8 cellular contexts compared by ENCODE assay signal in the genomic region with DNA sequence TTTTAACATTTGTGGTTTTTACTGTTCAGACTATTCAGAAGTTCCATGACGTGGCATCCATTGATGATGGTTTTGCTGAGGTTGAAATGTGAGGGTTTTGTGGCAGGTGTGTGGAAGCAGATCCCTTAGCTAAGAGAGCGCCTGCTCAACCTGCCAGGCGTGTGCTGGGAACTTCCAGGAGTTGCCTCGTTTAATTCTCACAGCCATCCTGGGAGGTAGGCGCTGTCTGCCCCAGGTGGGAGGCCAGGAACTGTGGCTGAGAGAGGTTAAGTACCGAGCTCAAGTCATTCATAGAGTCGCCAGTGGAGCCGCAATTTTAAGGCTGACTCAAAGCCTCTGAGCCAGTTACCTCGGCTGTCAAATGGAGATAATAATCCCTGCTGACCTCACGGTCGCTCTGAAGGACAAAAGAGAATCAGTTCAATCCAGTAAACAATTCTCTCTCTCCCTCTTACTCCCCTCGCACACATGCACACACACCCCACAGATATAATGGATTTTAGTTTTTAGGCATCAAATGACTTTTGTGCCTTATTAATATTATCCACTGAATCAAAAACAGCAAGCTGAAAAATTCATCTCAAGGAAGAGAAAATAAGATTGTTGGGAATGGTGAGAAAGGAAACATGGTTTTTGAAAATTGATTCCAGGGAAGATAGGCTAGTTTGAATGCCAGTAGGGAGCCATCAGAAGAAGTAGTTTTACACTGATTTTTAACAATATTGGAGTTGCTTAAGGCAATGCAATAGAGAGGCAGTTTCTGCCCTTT.
DNase-seq lines count a peak whose midpoint lies in the region; ATAC-seq and TF ChIP-seq lines count a peak whose summit lies in the region.

No MANE protein-coding gene starts in this region.

- intact Hi-C loops in right lobe of liver (cut with DNase I) = no loop called here

- peak overlapping the region; percentile 93 for H3K27ac ChIP-seq in GM23248
- H3K27ac ChIP-seq in angular gyrus (ENCODE audit: low read depth, low read length) = peak overlapping the region; percentile 10
- H3K27ac ChIP-seq in right lobe of liver = peak overlapping the region; percentile 49 to 94 (median 66)

- peaks cover 21% of the 10 kb centered on the region for H3F3A ChIP-seq in GM23248 (ENCODE audit: insufficient read depth)

- H3K9ac ChIP-seq in GM23248 = peak overlapping the region; percentile 84

- no peak overlapping the region for H2AFZ ChIP-seq in GM23248

- H3K4me2 ChIP-seq in GM23248 (ENCODE audit: unreplicated experiment) = peak overlapping the region; percentile 64

- H3K27me3 ChIP-seq in GM23248 (replicated peaks; ENCODE audit: insufficient read depth) (no peaks in the 10 kb centered on the region), right lobe of liver (no peaks in the 10 kb centered on the region)

- H3K36me3 ChIP-seq in GM23248 (ENCODE audit: low read depth) (no peaks in the 10 kb centered on the region), right lobe of liver (no peaks in the 10 kb centered on the region)

- no peak for TF ChIP-seq POLR2A in right lobe of liver (IDR thresholded peaks at IDR 0.05)

- in situ Hi-C loops in GM23248 (cut with MboI) = no loop called here

- H3K4me1 ChIP-seq in GM23248 (ENCODE audit: insufficient read depth) (peaks cover 46% of the 10 kb centered on the region), right lobe of liver (peaks cover 0 to 71% (median 33%) of the 10 kb centered on the region in 4 donors)

- no peaks in the 10 kb centered on the region for H3K9me3 ChIP-seq in GM23248 (ENCODE audit: low read depth)
- H3K9me3 ChIP-seq in right lobe of liver = no peaks in the 10 kb centered on the region

- peak in 2 of 4 donors; percentile 0 to 6 for ATAC-seq in right lobe of liver

- H4K20me1 ChIP-seq in GM23248 (ENCODE audit: insufficient read depth) = no peaks in the 10 kb centered on the region

- H3K79me2 ChIP-seq in GM23248 (ENCODE audit: insufficient read depth) = no peaks in the 10 kb centered on the region

- TF ChIP-seq CTCF in right lobe of liver (IDR thresholded peaks at IDR 0.05) = no peak

- no peaks in the 10 kb centered on the region for H3K9me2 ChIP-seq in GM23248 (ENCODE audit: insufficient read depth)

- H3K4me3 ChIP-seq in GM23248 (peak overlapping the region; percentile 19; the same call in 1 of the 2 replicates), right lobe of liver (no peak overlapping the region)

- WGBS in GM23248 (ENCODE audit: low coverage in 1 of 2, low lambda C conversion rate in 2 of 2, missing lambda C conversion rate in 2 of 2), 2 experiments = 85 to 88% methylated on average over 12 of the region's 12 CpGs
- WGBS in right lobe of liver (ENCODE audit: insufficient coverage, low coverage, low lambda C conversion rate, missing lambda C conversion rate) = 24% methylated on average over 5 of the region's 12 CpGs

- DNase-seq in GM23248 (no peak), T-helper 1 cell (peak; percentile 26 to 92 (median 64)), right lobe of liver (peak in 1 of 3 donors; percentile 33), HUDEP-2 (lab: John Stamatoyannopoulos, UW; ENCODE audit: unreplicated experiment in 76 of 76) (no peak), DMS114 treated with DMSO at 0.1 percent for 48 hours (lab: John Stamatoyannopoulos, UW; ENCODE audit: unreplicated experiment) (no peak), SHP77 treated with DMSO at 0.1 percent for 48 hours (lab: John Stamatoyannopoulos, UW) (no peak)
- peak; percentile 72 to 74 for DNase-seq in stimulated activated CD8-positive, alpha-beta memory T cell treated with anti-CD3 and anti-CD28 coated beads, Interleukin-15, amount 100 ng/mL, for 48 hours (ENCODE audit: low read depth in 2 of 2)

Comparison
In these comparisons a context has a peak if more than half of its experiments do, and no peak if none do; other contexts are left out.
1. DNase-seq: peak in T-helper 1 cell (5 of 5) and stimulated activated CD8-positive, alpha-beta memory T cell treated with anti-CD3 and anti-CD28 coated beads, Interleukin-15, amount 100 ng/mL, for 48 hours (2 of 2); none in GM23248 (single experiment), HUDEP-2 (0 of 76), DMS114 treated with DMSO at 0.1 percent for 48 hours (single experiment) and SHP77 treated with DMSO at 0.1 percent for 48 hours (single experiment).
2. H3K27ac ChIP-seq: peak in every context shown above with its lines; median percentile 93 in GM23248; 66 in right lobe of liver; 10 in angular gyrus.